ENCODE assay signal across 8 cellular contexts in the genomic region with DNA sequence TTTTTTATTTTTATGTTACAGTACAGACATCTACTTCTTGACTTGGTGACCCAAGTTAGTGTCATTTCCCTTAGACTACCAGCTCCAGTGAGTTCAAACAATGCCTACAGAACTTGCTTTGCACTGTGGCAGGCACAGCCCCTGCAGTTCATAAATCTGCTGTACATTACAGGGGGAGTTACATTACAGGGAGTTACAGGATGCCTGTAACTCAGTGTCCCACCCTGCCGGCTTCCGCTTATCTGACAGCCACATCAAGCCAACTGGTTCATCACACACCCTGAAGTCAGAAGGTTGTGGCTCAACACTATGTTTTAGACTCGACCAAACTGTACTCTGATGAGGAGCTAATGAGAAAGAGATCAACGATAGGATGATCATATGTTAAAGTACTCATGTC.
"Had no signal": no experiment of that assay in that cellular context is flagged by ENCODE, and none has a peak within 500 bp of the region (broad histone marks: within the 10 kb centered on the region; RNA-seq: fewer than 3 reads in every experiment).

No MANE protein-coding gene starts in this region.

- H3K27ac Mint-ChIP-seq: activated CD4-positive, alpha-beta memory T cell treated with anti-CD3 and anti-CD28 coated beads, Interleukin-2, amount 10 ng/mL, durations not matched to agents 7 days and 5 days; naive B cell; WTC11 had no signal

- DNase-seq: activated CD4-positive, alpha-beta memory T cell treated with anti-CD3 and anti-CD28 coated beads, Interleukin-2, amount 10 ng/mL, durations not matched to agents 7 days and 5 days; glutamatergic neuron; left cardiac atrium; naive B cell; retina; substantia nigra; trophoblast cell had no signal

- H3K36me3 Mint-ChIP-seq: WTC11 had no signal

- ATAC-seq: left cardiac atrium, WTC11 had no signal

- H3K4me3 Mint-ChIP-seq: activated CD4-positive, alpha-beta memory T cell treated with anti-CD3 and anti-CD28 coated beads, Interleukin-2, amount 10 ng/mL, durations not matched to agents 7 days and 5 days; WTC11 had no signal

- H3K4me1 Mint-ChIP-seq: naive B cell had no signal

- H3K9me3 Mint-ChIP-seq: activated CD4-positive, alpha-beta memory T cell treated with anti-CD3 and anti-CD28 coated beads, Interleukin-2, amount 10 ng/mL, durations not matched to agents 7 days and 5 days had no signal
